Comparison of ENCODE assay signal across 11 cellular contexts in genomic region chr20:41158082-41158625, GRCh38. TPM values are rescaled to one million over a fixed set of nuclear protein-coding genes. Genes with fewer than 3 reads are reported as not detected.
DNase-seq lines count a peak whose midpoint lies in the region; ATAC-seq lines count a peak whose summit lies in the region.
"Had no signal": no experiment of that assay in that cellular context is flagged by ENCODE, and none has a peak within 500 bp of the region (broad histone marks: within the 10 kb centered on the region; RNA-seq: fewer than 3 reads in every experiment).

No MANE protein-coding gene starts in this region.

- peaks cover 44% of the 10 kb centered on the region for H3K36me3 Mint-ChIP-seq in stimulated activated naive CD8-positive, alpha-beta T cell treated with anti-CD3 and anti-CD28 coated beads, Interleukin-15, Interleukin-2, amounts not matched to agents 100 ng/mL and 50 ng/mL, for 24 hours (ENCODE audit: low read depth)
- H3K36me3 Mint-ChIP-seq in activated naive CD8-positive, alpha-beta T cell treated with anti-CD3 and anti-CD28 coated beads for 36 hours: peaks cover 65% of the 10 kb centered on the region
- H3K36me3 Mint-ChIP-seq in naive thymus-derived CD4-positive, alpha-beta T cell: peaks cover 10 to 55% (median 20%) of the 10 kb centered on the region in 5 donors

- H3K36me3 ChIP-seq in naive thymus-derived CD4-positive, alpha-beta T cell (ENCODE audit: control insufficient read depth in 2 of 3, insufficient read depth in 3 of 3, low read length in 3 of 3): peaks cover 4 to 32% (median 7%) of the 10 kb centered on the region in 3 experiments
- peaks cover 28% of the 10 kb centered on the region for H3K36me3 ChIP-seq in MG63

- H3K27ac ChIP-seq in naive thymus-derived CD4-positive, alpha-beta T cell (ENCODE audit: low read depth, low read length): peak overlapping the region; percentile 82

- H3K4me3 Mint-ChIP-seq in stimulated activated naive CD8-positive, alpha-beta T cell treated with anti-CD3 and anti-CD28 coated beads, Interleukin-15, Interleukin-2, amounts not matched to agents 100 ng/mL and 50 ng/mL, for 24 hours: peak overlapping the region; percentile 76
- peak overlapping the region; percentile 85 for H3K4me3 Mint-ChIP-seq in activated naive CD8-positive, alpha-beta T cell treated with anti-CD3 and anti-CD28 coated beads for 36 hours
- peak overlapping the region; percentile 78 to 96 (median 86) for H3K4me3 Mint-ChIP-seq in naive thymus-derived CD4-positive, alpha-beta T cell

- H3K27me3 ChIP-seq in naive thymus-derived CD4-positive, alpha-beta T cell (ENCODE audit: control insufficient read depth in 2 of 2, insufficient read depth in 2 of 2, low read length in 2 of 2): no peaks in the 10 kb centered on the region
- H3K27me3 ChIP-seq in MG63: no peaks in the 10 kb centered on the region

- no peaks in the 10 kb centered on the region for H3K9me3 Mint-ChIP-seq in stimulated activated naive CD8-positive, alpha-beta T cell treated with anti-CD3 and anti-CD28 coated beads, Interleukin-15, Interleukin-2, amounts not matched to agents 100 ng/mL and 50 ng/mL, for 24 hours
- no peaks in the 10 kb centered on the region for H3K9me3 Mint-ChIP-seq in activated naive CD8-positive, alpha-beta T cell treated with anti-CD3 and anti-CD28 coated beads for 36 hours
- peaks cover 0 to 6% (median 0%) of the 10 kb centered on the region in 11 donors for H3K9me3 Mint-ChIP-seq in naive thymus-derived CD4-positive, alpha-beta T cell

- H3K4me3 ChIP-seq in naive thymus-derived CD4-positive, alpha-beta T cell (ENCODE audit: low read length): peak overlapping the region; percentile 39
- H3K4me3 ChIP-seq in MG63: no peak overlapping the region

- peaks cover 96 to 98% of the 10 kb centered on the region in 2 donors for H3K4me1 ChIP-seq in naive thymus-derived CD4-positive, alpha-beta T cell (ENCODE audit: control insufficient read depth in 2 of 2, insufficient read depth in 2 of 2, low read length in 2 of 2)

- H3K4me1 Mint-ChIP-seq in stimulated activated naive CD8-positive, alpha-beta T cell treated with anti-CD3 and anti-CD28 coated beads, Interleukin-15, Interleukin-2, amounts not matched to agents 100 ng/mL and 50 ng/mL, for 24 hours (ENCODE audit: low read depth): peaks cover 95% of the 10 kb centered on the region
- H3K4me1 Mint-ChIP-seq in activated naive CD8-positive, alpha-beta T cell treated with anti-CD3 and anti-CD28 coated beads for 36 hours: peaks cover 89% of the 10 kb centered on the region
- H3K4me1 Mint-ChIP-seq in naive thymus-derived CD4-positive, alpha-beta T cell: peaks cover 79 to 99% (median 93%) of the 10 kb centered on the region in 7 donors

- intact Hi-C loops in naive thymus-derived CD4-positive, alpha-beta T cell (cut with micrococcal nuclease): loop anchor here (5.0 to 10.0 kb wide), 3 partner anchors 159 to 534 kb away; partner anchors contain the start of gene ZHX3 (in 2 of the 2)

- POLR2A ChIA-PET in naive thymus-derived CD4-positive, alpha-beta T cell (lab: Charles Lee): interaction anchor here (0.7 to 30.3 kb wide), 7 partner anchors 8 to 326 kb away, joined by 3 to 604 read pairs (median 3); partner anchors contain the start of gene PLCG1

- CTCF ChIA-PET in naive thymus-derived CD4-positive, alpha-beta T cell (lab: Charles Lee): interaction anchor here (0.8 to 13.2 kb wide), 6 partner anchors 9 to 74 kb away, joined by 3 to 236 read pairs (median 8); partner anchors contain the start of gene PLCG1

- peak overlapping the region; percentile 99 for H3K27ac Mint-ChIP-seq in stimulated activated naive CD8-positive, alpha-beta T cell treated with anti-CD3 and anti-CD28 coated beads, Interleukin-15, Interleukin-2, amounts not matched to agents 100 ng/mL and 50 ng/mL, for 24 hours
- H3K27ac Mint-ChIP-seq in activated naive CD8-positive, alpha-beta T cell treated with anti-CD3 and anti-CD28 coated beads for 36 hours: peak overlapping the region; percentile 97
- peak overlapping the region; percentile 92 to 100 (median 97) for H3K27ac Mint-ChIP-seq in naive thymus-derived CD4-positive, alpha-beta T cell

- no peak for DNase-seq in stimulated activated naive CD8-positive, alpha-beta T cell treated with anti-CD3 and anti-CD28 coated beads, Interleukin-15, Interleukin-2, amounts not matched to agents 100 U/mL and 50 U/mL, for 24 hours
- no peak for DNase-seq in activated naive CD8-positive, alpha-beta T cell treated with anti-CD3 and anti-CD28 coated beads for 36 hours
- no peak for DNase-seq in naive thymus-derived CD4-positive, alpha-beta T cell
- no peak for DNase-seq in stimulated activated CD4-positive, alpha-beta T cell treated with anti-CD3 and anti-CD28 coated beads, Interleukin-2, amount 100 ng/mL, for 24 hours
- DNase-seq in MG63 (no peak), AG08396 (ENCODE audit: low spot score) (no peak)
- DNase-seq in central memory CD4-positive, alpha-beta T cell: no peak
- DNase-seq: activated CD8-positive, alpha-beta memory T cell treated with anti-CD3 and anti-CD28 coated beads, Interleukin-2, amount 50 U/mL, for 4 hours; AML-193; NCI-H2171 had no signal

- H3K27me3 Mint-ChIP-seq in stimulated activated naive CD8-positive, alpha-beta T cell treated with anti-CD3 and anti-CD28 coated beads, Interleukin-15, Interleukin-2, amounts not matched to agents 100 ng/mL and 50 ng/mL, for 24 hours: no peaks in the 10 kb centered on the region
- H3K27me3 Mint-ChIP-seq in activated naive CD8-positive, alpha-beta T cell treated with anti-CD3 and anti-CD28 coated beads for 36 hours: no peaks in the 10 kb centered on the region
- H3K27me3 Mint-ChIP-seq in naive thymus-derived CD4-positive, alpha-beta T cell: no peaks in the 10 kb centered on the region

- no peaks in the 10 kb centered on the region for H3K9me3 ChIP-seq in naive thymus-derived CD4-positive, alpha-beta T cell (ENCODE audit: control insufficient read depth in 2 of 3, low read length in 3 of 3)
- H3K9me3 ChIP-seq in MG63: no peaks in the 10 kb centered on the region

- ATAC-seq in stimulated activated naive CD8-positive, alpha-beta T cell treated with anti-CD3 and anti-CD28 coated beads, Interleukin-15, Interleukin-2, amounts not matched to agents 100 U/mL and 50 U/mL, for 24 hours: no peak
- no peak for ATAC-seq in naive thymus-derived CD4-positive, alpha-beta T cell

RNA-seq across cellular contexts. Expression of gene PLCG1, which starts 20.8 kb away (rescaled TPM):
- total RNA-seq in activated naive CD8-positive, alpha-beta T cell treated with anti-CD3 and anti-CD28 coated beads for 36 hours: 100 to 1,000 TPM; 156 to 162 TPM
- 100 to 1,000 TPM; 343 to 559 (median 418) TPM for total RNA-seq in naive thymus-derived CD4-positive, alpha-beta T cell
- polyA plus RNA-seq in naive thymus-derived CD4-positive, alpha-beta T cell: 100 to 1,000 TPM in 1 of 2 donors, 10 to 100 TPM in 1; 36.9 to 105 TPM
- 35.8 and 99.5 TPM in 2 replicates for total RNA-seq in MG63 (2014; rRNA removed; shearing (Covaris generic); ENCODE audit: low replicate concordance)
